Comparison of ENCODE assay signal across 8 cellular contexts in the genomic region with DNA sequence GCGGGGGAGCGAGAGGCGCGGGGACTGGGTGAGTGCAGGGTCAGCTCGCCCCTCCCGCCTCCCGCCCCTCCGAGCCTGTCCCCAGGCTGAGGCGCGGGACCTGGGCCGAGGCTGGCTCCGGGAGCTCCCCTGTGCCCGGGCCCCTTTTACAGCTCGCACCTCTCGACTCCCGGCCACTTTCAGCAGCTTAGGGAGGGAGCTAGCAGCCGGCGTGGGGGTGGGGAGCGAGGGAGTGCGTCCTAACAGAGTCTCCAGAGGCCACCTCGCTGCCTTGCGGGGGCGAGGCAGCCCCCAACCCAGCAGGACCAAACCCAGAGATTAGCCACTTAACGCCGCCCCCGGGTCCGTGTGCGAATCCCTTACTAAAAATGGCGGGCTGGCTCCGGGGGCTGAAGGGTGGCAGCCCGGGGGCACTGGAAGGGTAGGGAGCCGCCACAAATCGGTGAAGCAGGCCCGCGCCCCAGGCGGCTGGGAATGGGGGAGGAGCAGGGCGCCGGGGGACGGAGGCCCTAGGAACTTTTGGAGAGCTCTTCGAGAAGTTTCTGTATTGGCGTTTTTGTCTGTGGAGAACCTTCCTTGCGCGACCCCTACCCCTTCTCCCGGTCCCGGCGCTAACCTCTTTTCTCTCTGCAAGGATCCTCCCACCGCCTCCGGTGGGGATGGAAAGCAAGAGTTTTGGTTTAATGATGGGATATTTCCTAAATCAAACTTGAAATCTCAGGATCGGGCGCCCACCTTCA. TPM values are rescaled to one million over a fixed set of nuclear protein-coding genes. Genes with fewer than 3 reads are reported as not detected.
DNase-seq lines count a peak whose midpoint lies in the region; ATAC-seq and TF ChIP-seq lines count a peak whose summit lies in the region.

No MANE protein-coding gene starts in this region.

- H3K9me3 ChIP-seq in HUES6 (ENCODE audit: control insufficient read depth, insufficient read depth, low read depth, low read length) (no peaks in the 10 kb centered on the region), ectodermal cell (ENCODE audit: control insufficient read depth, low read length) (no peaks in the 10 kb centered on the region)

- no peaks in the 10 kb centered on the region for H3K9me3 Mint-ChIP-seq in nephron progenitor cell

- 0% methylated on average over 48 to 50 of the region's 50 CpGs for WGBS in ectodermal cell, 2 experiments

- H3K9ac ChIP-seq in HUES6 (ENCODE audit: low read length), result peak overlapping the region; percentile 73

- H3K27ac Mint-ChIP-seq in nephron progenitor cell, result no peak overlapping the region

- H3K27me3 ChIP-seq in HUES6 (ENCODE audit: control insufficient read depth, insufficient read depth, low read length), result peaks cover 86% of the 10 kb centered on the region
- H3K27me3 ChIP-seq in ectodermal cell (ENCODE audit: control insufficient read depth, insufficient read depth, low read length, poor library complexity, severe bottlenecking), result peaks cover 87% of the 10 kb centered on the region

- DNase-seq in AG04449 (ENCODE audit: low read depth, low spot score), result no peak
- DNase-seq in nephron progenitor cell, result no peak
- no peak for DNase-seq in NCI-H2081 treated with DMSO at 0.1 percent for 48 hours (lab: John Stamatoyannopoulos, UW)
- no peak for DNase-seq in stimulated activated CD4-positive, alpha-beta T cell treated with anti-CD3 and anti-CD28 coated beads, Interleukin-15, amount 100 ng/mL, for 24 hours
- DNase-seq in activated CD4-positive, alpha-beta T cell treated with anti-CD3 and anti-CD28 coated beads for 4 hours, result no peak

- H3K36me3 ChIP-seq in HUES6 (ENCODE audit: control insufficient read depth, insufficient read depth, low read length), result no peaks in the 10 kb centered on the region
- H3K36me3 ChIP-seq in ectodermal cell (ENCODE audit: control insufficient read depth, insufficient read depth, low read length), result no peaks in the 10 kb centered on the region

- no peak overlapping the region for H3K27ac ChIP-seq in HUES6 (ENCODE audit: low read depth, low read length)
- H3K27ac ChIP-seq in ectodermal cell (ENCODE audit: insufficient read depth, low read depth, low read length, poor library complexity, severe bottlenecking), result peak overlapping the region; percentile 97

- H3K4me1 ChIP-seq in HUES6 (ENCODE audit: control insufficient read depth, insufficient read depth, low read length) (peaks cover 24% of the 10 kb centered on the region), ectodermal cell (ENCODE audit: control insufficient read depth, insufficient read depth, low read length) (peaks cover 11% of the 10 kb centered on the region)

- POLR2A ChIA-PET in AG04449 (lab: Yijun Ruan, JAX), result interaction anchor here (1.6 to 3.9 kb wide), 2 partner anchors 174 to 643 kb away, joined by 6 to 28 read pairs; a partner anchor contains a TSS

- H3K4me3 ChIP-seq in AG04449 (ENCODE audit: low read depth, low read length) (peak overlapping the region; percentile 76), HUES6 (ENCODE audit: low read depth, low read length) (peak overlapping the region; percentile 65), ectodermal cell (ENCODE audit: insufficient read depth, low read depth, low read length) (peak overlapping the region; percentile 80)

- H3K4me1 Mint-ChIP-seq in nephron progenitor cell, result peaks cover 56% of the 10 kb centered on the region

- H3K4me3 Mint-ChIP-seq in nephron progenitor cell, result peak overlapping the region; percentile 84

- no peak for ATAC-seq in GM21723 (IDR thresholded peaks at IDR 0.05; ENCODE audit: unreplicated experiment)

- TF ChIP-seq CTCF in AG04449 (IDR thresholded peaks at IDR 0.05; ENCODE audit: insufficient read depth, low read length, missing control alignments) (no peak), nephron progenitor cell (IDR thresholded peaks at IDR 0.05) (no peak)

- CTCF ChIA-PET in AG04449 (lab: Yijun Ruan, JAX), result interaction anchor here (0.7 to 1.3 kb wide), 2 partner anchors 18 to 514 kb away, joined by 3 to 6 read pairs; no protein-coding TSS in a partner anchor

- peaks cover 88% of the 10 kb centered on the region for H3K27me3 Mint-ChIP-seq in nephron progenitor cell (ENCODE audit: low read depth, poor library complexity)

- H3K36me3 Mint-ChIP-seq in nephron progenitor cell (ENCODE audit: low read depth), result no peaks in the 10 kb centered on the region

RNA-seq across cellular contexts. Expression of a gene that starts 0.6 kb away (rescaled TPM):
- polyA plus RNA-seq in ectodermal cell (2013, experiment 1 of 4), result 38.6 TPM
- 42.1 TPM for polyA plus RNA-seq in ectodermal cell (2013, experiment 2 of 4)
- polyA plus RNA-seq in ectodermal cell (2013, experiment 3 of 4), result 51.7 TPM
- 56.5 TPM for polyA plus RNA-seq in ectodermal cell (2013, experiment 4 of 4)
